Comparison of ENCODE assay signal across 24 cellular contexts in genomic region chrX:51598899-51599298, GRCh38.
"Had no signal": no experiment of that assay in that cellular context is flagged by ENCODE, and none has a peak within 500 bp of the region (broad histone marks: within the 10 kb centered on the region; RNA-seq: fewer than 3 reads in every experiment).

No MANE protein-coding gene starts in this region.

- H3K4me3 Mint-ChIP-seq: activated B cell treated with CpG ODN at 0.5 μM for 24 hours; activated CD8-positive, alpha-beta T cell treated with anti-CD3 and anti-CD28 coated beads for 36 hours; activated T-cell treated with anti-CD3 and anti-CD28 coated beads, Interleukin-2, amount 50 U/mL, for 4 hours; activated T-helper 17 cell treated with anti-CD3 and anti-CD28 coated beads, Interleukin-2, amount 50 U/mL, for 72 hours; natural killer cell treated with Interleukin-12 subunit alpha and Interleukin-12 subunit beta and Interleukin-15 and Interleukin-18, amount 100 ng/mL, for 72 hours had no signal

- H3K9me3 Mint-ChIP-seq: activated B cell treated with CpG ODN at 0.5 μM for 24 hours; activated CD8-positive, alpha-beta T cell treated with anti-CD3 and anti-CD28 coated beads for 36 hours; activated T-cell treated with anti-CD3 and anti-CD28 coated beads, Interleukin-2, amount 50 U/mL, for 4 hours; activated T-helper 17 cell treated with anti-CD3 and anti-CD28 coated beads, Interleukin-2, amount 50 U/mL, for 72 hours; natural killer cell treated with Interleukin-12 subunit alpha and Interleukin-12 subunit beta and Interleukin-15 and Interleukin-18, amount 100 ng/mL, for 72 hours had no signal

- DNase-seq: activated B cell treated with CpG ODN at 0.5 μM for 24 hours; activated CD4-positive, alpha-beta T cell treated with anti-CD3 and anti-CD28 coated beads, Interleukin-2, amount 50 U/mL, for 1 hour; activated CD8-positive, alpha-beta T cell treated with anti-CD3 and anti-CD28 coated beads for 36 hours; activated gamma-delta T cell treated with Interleukin-2 at 50 U/mL for 16 hours; activated naive CD4-positive, alpha-beta T cell treated with anti-CD3 and anti-CD28 coated beads, Interleukin-2, amount 50 U/mL, for 16 hours; activated T-cell treated with anti-CD3 and anti-CD28 coated beads, Interleukin-2, amount 50 U/mL, for 4 hours; amniotic stem cell; brain microvascular endothelial cell; dorsolateral prefrontal cortex; effector memory CD4-positive, alpha-beta T cell; gastrocnemius medialis; glutamatergic neuron; islet precursor cell; left ventricle myocardium inferior; mucosa of descending colon; right cardiac atrium; stimulated activated naive CD4-positive, alpha-beta T cell treated with Interleukin-2 at 50 U/mL for 16 hours; testis; transverse colon had no signal

- ATAC-seq: activated CD8-positive, alpha-beta T cell treated with anti-CD3 and anti-CD28 coated beads for 36 hours; activated T-cell treated with anti-CD3 and anti-CD28 coated beads, Interleukin-2, amount 50 U/mL, for 4 hours; activated T-helper 17 cell treated with anti-CD3 and anti-CD28 coated beads, Interleukin-2, amount 50 U/mL, for 72 hours; gastrocnemius medialis; mucosa of descending colon; natural killer cell treated with Interleukin-12 subunit alpha and Interleukin-12 subunit beta and Interleukin-15 and Interleukin-18, amount 100 ng/mL, for 72 hours; right cardiac atrium had no signal

- H3K4me1 Mint-ChIP-seq: activated B cell treated with CpG ODN at 0.5 μM for 24 hours; activated T-helper 17 cell treated with anti-CD3 and anti-CD28 coated beads, Interleukin-2, amount 50 U/mL, for 72 hours had no signal

- H3K27ac Mint-ChIP-seq: activated B cell treated with CpG ODN at 0.5 μM for 24 hours; activated CD8-positive, alpha-beta T cell treated with anti-CD3 and anti-CD28 coated beads for 36 hours; activated T-helper 17 cell treated with anti-CD3 and anti-CD28 coated beads, Interleukin-2, amount 50 U/mL, for 72 hours; natural killer cell treated with Interleukin-12 subunit alpha and Interleukin-12 subunit beta and Interleukin-15 and Interleukin-18, amount 100 ng/mL, for 72 hours had no signal

- H3K4me3 ChIP-seq: coronary artery, dorsolateral prefrontal cortex, gastrocnemius medialis, hepatocyte, left ventricle myocardium inferior, lung, mucosa of descending colon, testis, transverse colon had no signal

- H3K36me3 Mint-ChIP-seq: natural killer cell treated with Interleukin-12 subunit alpha and Interleukin-12 subunit beta and Interleukin-15 and Interleukin-18, amount 100 ng/mL, for 72 hours had no signal
